26 cellular contexts compared by ENCODE assay signal in the genomic region with DNA sequence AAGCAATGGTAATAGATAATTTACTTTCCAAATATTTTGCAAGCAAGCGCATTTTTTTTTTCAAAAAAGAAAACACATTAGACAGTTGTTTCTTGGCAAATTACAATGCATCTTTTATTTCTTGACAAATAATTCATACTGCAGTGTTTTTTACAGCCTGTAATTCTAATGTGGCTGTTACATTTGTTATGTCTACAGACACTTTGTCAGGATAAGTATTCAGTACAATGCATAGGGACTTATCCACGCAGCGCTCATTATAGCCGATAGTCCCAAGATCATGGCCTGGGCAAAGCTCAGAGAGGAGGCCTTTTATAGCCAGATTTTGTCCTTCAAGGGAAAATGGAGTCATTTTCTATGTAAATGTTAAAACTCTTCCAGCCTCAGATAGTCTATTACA.
"Had no signal": no experiment of that assay in that cellular context is flagged by ENCODE, and none has a peak within 500 bp of the region (broad histone marks: within the 10 kb centered on the region; RNA-seq: fewer than 3 reads in every experiment).

No MANE protein-coding gene starts in this region.

- ATAC-seq: naive thymus-derived CD8-positive, alpha-beta T cell; natural killer cell treated with Interleukin-12 subunit alpha and Interleukin-12 subunit beta and Interleukin-15 and Interleukin-18, amount 100 ng/mL, for 72 hours; psoas muscle; right cardiac atrium; right lobe of liver; stimulated activated memory B cell treated with anti-CD40 and anti-IgM and Interleukin-4, amounts not matched to agents 10 μg/mL and 1 μg/mL and 100 μg/mL, for 72 hours; stimulated activated naive CD8-positive, alpha-beta T cell treated with anti-CD3 and anti-CD28 coated beads, Interleukin-15, amount 100 ng/mL, for 72 hours; stimulated activated naive CD8-positive, alpha-beta T cell treated with anti-CD3 and anti-CD28 coated beads, Interleukin-15, Interleukin-2, amounts not matched to agents 100 U/mL and 50 U/mL, for 24 hours; upper lobe of right lung had no signal

- DNase-seq: naive thymus-derived CD8-positive, alpha-beta T cell; nephron progenitor cell; occipital lobe; ovary; posterior cingulate gyrus; psoas muscle; right cardiac atrium; right lobe of liver; sigmoid colon; small intestine; stimulated activated CD4-positive, alpha-beta T cell treated with anti-CD3 and anti-CD28 coated beads, Interleukin-15, amount 100 ng/mL, for 24 hours; stimulated activated CD4-positive, alpha-beta T cell treated with anti-CD3 and anti-CD28 coated beads, Interleukin-2, amount 100 ng/mL, for 24 hours; stimulated activated CD4-positive, alpha-beta T cell treated with anti-CD3 and anti-CD28 coated beads, Interleukin-2, amount 100 ng/mL, for 48 hours; stimulated activated CD4-positive, alpha-beta T cell treated with anti-CD3 and anti-CD28 coated beads, Interleukin-4, amount 100 ng/mL, for 4 hours; stimulated activated CD8-positive, alpha-beta memory T cell treated with anti-CD3 and anti-CD28 coated beads, Interleukin-4, amount 100 ng/mL, for 48 hours; stimulated activated naive CD4-positive, alpha-beta T cell; stimulated activated naive CD8-positive, alpha-beta T cell treated with anti-CD3 and anti-CD28 coated beads, Interleukin-15, amount 100 ng/mL, for 72 hours; stimulated activated naive CD8-positive, alpha-beta T cell treated with anti-CD3 and anti-CD28 coated beads, Interleukin-15, Interleukin-2, amounts not matched to agents 100 U/mL and 50 U/mL, for 24 hours; substantia nigra; testis; tibial artery; transverse colon; upper lobe of right lung; uterus had no signal
